In the genomic region with DNA sequence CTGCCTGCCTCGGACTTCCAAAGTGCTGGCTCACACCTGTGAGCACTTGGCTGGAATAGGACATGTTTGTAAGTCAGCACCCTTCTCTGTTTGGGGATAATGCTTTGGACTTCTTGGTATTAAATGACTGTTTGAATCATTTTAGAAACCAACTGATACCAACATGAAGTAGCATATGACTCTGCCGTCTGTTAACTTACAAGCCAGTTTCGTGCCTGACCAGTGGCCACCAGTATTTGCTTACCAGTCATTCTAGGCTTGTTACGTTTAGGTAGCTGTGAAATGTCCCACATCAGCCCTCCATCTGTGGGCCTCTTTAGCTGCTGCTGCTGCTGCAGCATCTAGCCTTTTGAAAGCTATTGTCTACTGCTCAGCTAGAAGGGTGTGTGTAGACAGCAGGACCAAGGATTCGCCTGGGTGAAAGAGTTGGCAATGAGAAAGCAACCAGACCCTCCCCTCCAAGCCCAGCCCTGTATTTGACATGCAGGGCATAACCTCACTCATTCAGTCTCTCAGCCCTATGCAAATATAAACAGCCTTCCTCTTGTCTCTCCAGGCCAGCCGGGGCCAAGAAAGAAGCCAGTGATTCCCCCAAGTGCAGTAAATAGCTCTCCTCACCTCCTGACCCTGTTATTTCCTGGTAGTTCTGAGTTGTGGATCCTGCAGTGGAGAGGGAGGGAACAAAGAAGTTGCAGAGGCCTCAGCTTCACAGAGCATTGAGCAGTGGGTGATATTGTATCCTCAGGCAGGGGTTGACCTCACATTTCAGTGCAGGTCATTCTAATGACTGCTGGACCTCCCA, we compare ENCODE assay signal across 9 cellular contexts. TPM values are rescaled to one million over a fixed set of nuclear protein-coding genes. Genes with fewer than 3 reads are reported as not detected.
A peak's percentile ranks its signal among the peaks of the same experiment; 100 is the strongest.
DNase-seq lines count a peak whose midpoint lies in the region; ATAC-seq, FAIRE-seq and TF ChIP-seq lines count a peak whose summit lies in the region.
"Had no signal": no experiment of that assay in that cellular context is flagged by ENCODE, and none has a peak within 500 bp of the region (broad histone marks: within the 10 kb centered on the region; RNA-seq: fewer than 3 reads in every experiment).

No MANE protein-coding gene starts in this region.

- H3K36me3 ChIP-seq in breast epithelium, result no peaks in the 10 kb centered on the region
- no peaks in the 10 kb centered on the region for H3K36me3 ChIP-seq in upper lobe of right lung

- H3K36me3 Mint-ChIP-seq in MCF 10A (ENCODE audit: insufficient read depth, unreplicated experiment) (no peaks in the 10 kb centered on the region), activated B cell treated with CpG ODN at 0.5 μM for 24 hours (ENCODE audit: low read depth) (peaks cover 23% of the 10 kb centered on the region)
- H3K36me3 Mint-ChIP-seq in activated CD8-positive, alpha-beta T cell treated with anti-CD3 and anti-CD28 coated beads, Interleukin-2, amount 10 ng/mL, durations not matched to agents 7 days and 5 days (ENCODE audit: low read depth), result peaks cover 4% of the 10 kb centered on the region

- ATAC-seq in HG03108 (IDR thresholded peaks at IDR 0.05; ENCODE audit: unreplicated experiment) (peak; percentile 83), activated B cell treated with CpG ODN at 0.5 μM for 24 hours (ENCODE audit: low read depth) (peak; percentile 57), upper lobe of right lung (peak; percentile 79)
- no peak for ATAC-seq in activated CD8-positive, alpha-beta T cell treated with anti-CD3 and anti-CD28 coated beads, Interleukin-2, amount 10 ng/mL, durations not matched to agents 7 days and 5 days

- POLR2A ChIA-PET in MCF 10A (lab: Yijun Ruan, JAX), result interaction anchor here (1.0 to 1.8 kb wide), 2 partner anchors 11 to 20 kb away, joined by 5 to 6 read pairs; no protein-coding TSS in a partner anchor
- POLR2A ChIA-PET in activated B cell treated with CpG ODN at 0.5 μM for 24 hours (lab: Charles Lee), result no interaction called here
- POLR2A ChIA-PET in activated CD8-positive, alpha-beta T cell treated with anti-CD3 and anti-CD28 coated beads, Interleukin-2, amount 10 ng/mL, durations not matched to agents 7 days and 5 days (lab: Charles Lee), result no interaction called here

- no peak for TF ChIP-seq POLR2A in breast epithelium (IDR thresholded peaks at IDR 0.05)

- DNase-seq in breast epithelium (ENCODE audit: low spot score in 2 of 2) (no peak), MCF 10A (ENCODE audit: unreplicated experiment) (no peak), activated B cell treated with CpG ODN at 0.5 μM for 24 hours (no peak), kidney glomerular epithelial cell (lab: John Stamatoyannopoulos, UW) (peak; percentile 40), upper lobe of right lung (no peak), RCC 7860 (ENCODE audit: low spot score) (no peak)
- DNase-seq in activated CD8-positive, alpha-beta T cell treated with anti-CD3 and anti-CD28 coated beads, Interleukin-2, amount 10 ng/mL, durations not matched to agents 7 days and 5 days, result no peak

- H3K27me3 Mint-ChIP-seq in MCF 10A (ENCODE audit: insufficient read depth, unreplicated experiment) (no peaks in the 10 kb centered on the region), activated B cell treated with CpG ODN at 0.5 μM for 24 hours (no peaks in the 10 kb centered on the region)
- no peaks in the 10 kb centered on the region for H3K27me3 Mint-ChIP-seq in activated CD8-positive, alpha-beta T cell treated with anti-CD3 and anti-CD28 coated beads, Interleukin-2, amount 10 ng/mL, durations not matched to agents 7 days and 5 days (ENCODE audit: low read depth)

- H3K27me3 ChIP-seq in breast epithelium (no peaks in the 10 kb centered on the region), upper lobe of right lung (no peaks in the 10 kb centered on the region)

- H3K4me3 Mint-ChIP-seq in MCF 10A (ENCODE audit: unreplicated experiment) (no peak overlapping the region), activated B cell treated with CpG ODN at 0.5 μM for 24 hours (no peak overlapping the region)
- H3K4me3 Mint-ChIP-seq in activated CD8-positive, alpha-beta T cell treated with anti-CD3 and anti-CD28 coated beads, Interleukin-2, amount 10 ng/mL, durations not matched to agents 7 days and 5 days, result no peak overlapping the region

- H3K4me3 ChIP-seq in breast epithelium, result no peak overlapping the region
- H3K4me3 ChIP-seq in upper lobe of right lung, result no peak overlapping the region
- H3K4me3 ChIP-seq: skin epidermis had no signal

- H3K4me1 ChIP-seq in breast epithelium (peaks cover 0 to 15% of the 10 kb centered on the region in 2 donors), upper lobe of right lung (peaks cover 28% of the 10 kb centered on the region)

- no peak for TF ChIP-seq CTCF in breast epithelium (IDR thresholded peaks at IDR 0.05)
- no peak for TF ChIP-seq CTCF in MCF 10A (IDR thresholded peaks at IDR 0.05; ENCODE audit: unreplicated experiment)
- no peak for TF ChIP-seq CTCF in activated B cell treated with CpG ODN at 0.5 μM for 24 hours (IDR thresholded peaks at IDR 0.05)
- TF ChIP-seq CTCF in upper lobe of right lung (IDR thresholded peaks at IDR 0.05), result no peak

- H3K27ac Mint-ChIP-seq in MCF 10A (ENCODE audit: low read depth, unreplicated experiment), result no peak overlapping the region
- no peak overlapping the region for H3K27ac Mint-ChIP-seq in activated B cell treated with CpG ODN at 0.5 μM for 24 hours
- no peak overlapping the region for H3K27ac Mint-ChIP-seq in activated CD8-positive, alpha-beta T cell treated with anti-CD3 and anti-CD28 coated beads, Interleukin-2, amount 10 ng/mL, durations not matched to agents 7 days and 5 days

- peaks cover 6% of the 10 kb centered on the region for H3K4me1 Mint-ChIP-seq in MCF 10A (ENCODE audit: insufficient read depth, unreplicated experiment)
- peaks cover 45% of the 10 kb centered on the region for H3K4me1 Mint-ChIP-seq in activated B cell treated with CpG ODN at 0.5 μM for 24 hours
- H3K4me1 Mint-ChIP-seq in activated CD8-positive, alpha-beta T cell treated with anti-CD3 and anti-CD28 coated beads, Interleukin-2, amount 10 ng/mL, durations not matched to agents 7 days and 5 days (ENCODE audit: low read depth), result peaks cover 2% of the 10 kb centered on the region

- no TSS peak for BruUV-seq in MCF 10A (replicated peaks; lab: Mats Ljungman, UMichigan)

- no peaks in the 10 kb centered on the region for H3K9me3 ChIP-seq in breast epithelium
- no peaks in the 10 kb centered on the region for H3K9me3 ChIP-seq in upper lobe of right lung

- peak overlapping the region; percentile 54 to 55 for H3K27ac ChIP-seq in breast epithelium
- H3K27ac ChIP-seq in upper lobe of right lung, result no peak overlapping the region
- H3K27ac ChIP-seq: skin epidermis had no signal

- no peak for FAIRE-seq in RCC 7860 (lab: Jason Lieb, UNC)

- intact Hi-C loops in breast epithelium (cut with DNase I; ENCODE audit: low total_unique reads), result no loop called here
- intact Hi-C loops in MCF 10A (cut with micrococcal nuclease), result no loop called here
- intact Hi-C loops in activated B cell treated with CpG ODN at 0.5 μM for 24 hours (cut with micrococcal nuclease), result loop anchor here (5.0 kb wide), 2 partner anchors 943 to 1303 kb away; no protein-coding TSS in a partner anchor
- intact Hi-C loops in upper lobe of right lung (cut with DNase I), result no loop called here

- CTCF ChIA-PET in MCF 10A (lab: Yijun Ruan, JAX) (interaction anchor here (0.8 to 1.5 kb wide), 3 partner anchors 10 to 38 kb away, joined by 4 to 5 read pairs (median 5); no protein-coding TSS in a partner anchor), activated B cell treated with CpG ODN at 0.5 μM for 24 hours (lab: Charles Lee) (interaction anchor here (0.7 to 1.5 kb wide), 5 partner anchors 9 to 54 kb away, joined by 3 to 4 read pairs (median 3); no protein-coding TSS in a partner anchor)
- CTCF ChIA-PET in activated CD8-positive, alpha-beta T cell treated with anti-CD3 and anti-CD28 coated beads, Interleukin-2, amount 10 ng/mL, durations not matched to agents 7 days and 5 days (lab: Charles Lee), result interaction anchor here (1.8 to 2.3 kb wide), 2 partner anchors 11 to 23 kb away, joined by 6 read pairs; no protein-coding TSS in a partner anchor

- H3K9me3 Mint-ChIP-seq in MCF 10A (ENCODE audit: unreplicated experiment) (no peaks in the 10 kb centered on the region), activated B cell treated with CpG ODN at 0.5 μM for 24 hours (no peaks in the 10 kb centered on the region)
- H3K9me3 Mint-ChIP-seq in activated CD8-positive, alpha-beta T cell treated with anti-CD3 and anti-CD28 coated beads, Interleukin-2, amount 10 ng/mL, durations not matched to agents 7 days and 5 days (ENCODE audit: insufficient read depth), result no peaks in the 10 kb centered on the region

RNA-seq across cellular contexts. Expression of a gene that starts 51.0 kb away (rescaled TPM):
- total RNA-seq in breast epithelium, result 10 to 100 TPM; 15.7 to 20.3 (median 19.2) TPM
- total RNA-seq in MCF 10A (2022), result 6.8 and 9.7 TPM in 2 replicates
- total RNA-seq in activated B cell treated with CpG ODN at 0.5 μM for 24 hours, result 3.4 and 4.8 TPM in 2 replicates
- 8.4 TPM for total RNA-seq in upper lobe of right lung
- 1 to 10 TPM; 2.2 to 3.1 TPM for total RNA-seq in activated CD8-positive, alpha-beta T cell treated with anti-CD3 and anti-CD28 coated beads, Interleukin-2, amount 10 ng/mL, durations not matched to agents 7 days and 5 days

RNA-seq across cellular contexts. Expression of a gene that starts 51.1 kb away (rescaled TPM):
- total RNA-seq in breast epithelium (1,000 to 10,000 TPM; 2,644 to 3,809 (median 3,544) TPM), MCF 10A (2022) (2,310 and 2,617 TPM in 2 replicates), activated B cell treated with CpG ODN at 0.5 μM for 24 hours (2,710 and 2,947 TPM in 2 replicates), upper lobe of right lung (1,404 TPM)
- 1,000 to 10,000 TPM; 1,496 to 1,569 TPM for total RNA-seq in activated CD8-positive, alpha-beta T cell treated with anti-CD3 and anti-CD28 coated beads, Interleukin-2, amount 10 ng/mL, durations not matched to agents 7 days and 5 days
